Comparison of ENCODE assay signal across 17 cellular contexts in the genomic region with DNA sequence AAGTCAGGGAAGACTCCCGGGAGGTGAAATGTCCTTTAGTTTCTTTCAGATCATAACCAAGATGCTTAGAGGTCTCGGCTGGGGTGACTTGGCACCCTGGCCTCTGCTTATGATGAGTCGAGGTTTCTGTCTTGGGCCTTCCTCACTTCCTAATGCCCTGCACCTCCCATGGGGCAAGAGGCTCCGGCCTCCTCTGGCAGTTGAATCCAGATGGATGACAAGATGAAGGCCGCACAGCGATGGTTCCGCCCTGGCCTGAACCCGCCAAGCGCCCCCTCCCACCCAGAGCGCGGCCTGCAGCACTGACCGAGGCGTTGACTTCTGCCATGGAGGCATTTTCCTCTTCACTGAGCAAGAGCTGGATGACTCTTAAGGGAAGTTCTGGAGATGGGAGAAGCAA. TPM values are rescaled to one million over a fixed set of nuclear protein-coding genes. Genes with fewer than 3 reads are reported as not detected.
A peak's percentile ranks its signal among the peaks of the same experiment; 100 is the strongest.
DNase-seq lines count a peak whose midpoint lies in the region; ATAC-seq and TF ChIP-seq lines count a peak whose summit lies in the region.
"Had no signal": no experiment of that assay in that cellular context is flagged by ENCODE, and none has a peak within 500 bp of the region (broad histone marks: within the 10 kb centered on the region; RNA-seq: fewer than 3 reads in every experiment).

No MANE protein-coding gene starts in this region.

- H3K4me3 ChIP-seq in lower lobe of right lung (no peak overlapping the region), aorta (ENCODE audit: low read length in 2 of 2) (no peak overlapping the region), uterus (no peak overlapping the region)
- H3K4me3 ChIP-seq: BLaER1, GM23338 had no signal

- no peak for TF ChIP-seq CTCF in lower lobe of right lung (IDR thresholded peaks at IDR 0.05)
- TF ChIP-seq CTCF in uterus (IDR thresholded peaks at IDR 0.05) = no peak

- intact Hi-C loops in lower lobe of right lung (cut with DNase I) (no loop called here), aorta (cut with DNase I) (no loop called here), uterus (cut with DNase I; ENCODE audit: low total_unique reads) (no loop called here)

- peaks cover 2% of the 10 kb centered on the region for H3K27me3 ChIP-seq in lower lobe of right lung (ENCODE audit: low read depth)
- peaks cover 0 to 2% of the 10 kb centered on the region in 2 donors for H3K27me3 ChIP-seq in aorta (ENCODE audit: control insufficient read depth in 1 of 2, insufficient read depth in 2 of 2, low read length in 1 of 2)
- H3K27me3 ChIP-seq in uterus = no peaks in the 10 kb centered on the region
- H3K27me3 ChIP-seq: BLaER1 had no signal

- no peak for TF ChIP-seq POLR2A in uterus (IDR thresholded peaks at IDR 0.05)

- H3K27ac ChIP-seq in KOPT-K1 (ENCODE audit: low read depth, low read length, poor library complexity, severe bottlenecking) (peak overlapping the region; percentile 63), lower lobe of right lung (peak overlapping the region; percentile 69), aorta (ENCODE audit: low read depth in 1 of 2, low read length in 2 of 2) (no peak overlapping the region), uterus (no peak overlapping the region)
- H3K27ac ChIP-seq: 22Rv1, BLaER1 had no signal

- H3K4me1 ChIP-seq in lower lobe of right lung (peaks cover 11% of the 10 kb centered on the region), aorta (ENCODE audit: control insufficient read depth in 1 of 2, insufficient read depth in 2 of 2, low read length in 2 of 2) (no peaks in the 10 kb centered on the region), uterus (no peaks in the 10 kb centered on the region)

- H3K36me3 ChIP-seq in KOPT-K1 (ENCODE audit: insufficient read depth, low read length) (no peaks in the 10 kb centered on the region; the same call in 1 of the 2 replicates), lower lobe of right lung (no peaks in the 10 kb centered on the region), aorta (ENCODE audit: control insufficient read depth in 1 of 2, insufficient read depth in 2 of 2, low read length in 1 of 2) (no peaks in the 10 kb centered on the region), uterus (no peaks in the 10 kb centered on the region)
- H3K36me3 ChIP-seq: BLaER1 had no signal

- ATAC-seq in lower lobe of right lung = no peak
- ATAC-seq in aorta (ENCODE audit: low FRiP score) = no peak

- 91 to 95% methylated on average over 13 of the region's 13 CpGs for WGBS in aorta, 2 donors

- peak; percentile 42 for DNase-seq in NCI-H146 (lab: John Stamatoyannopoulos, UW)
- no peak for DNase-seq in NCI-H146 treated with DMSO at 0.1 percent for 48 hours (lab: John Stamatoyannopoulos, UW; ENCODE audit: unreplicated experiment)
- no peak for DNase-seq in lower lobe of right lung
- peak; percentile 40 to 61 for DNase-seq in aorta
- no peak for DNase-seq in stimulated activated CD8-positive, alpha-beta memory T cell treated with anti-CD3 and anti-CD28 coated beads, Interleukin-4, amount 100 ng/mL, for 48 hours
- DNase-seq in uterus = no peak
- DNase-seq: AML-193; CD4-positive, CD25-positive, alpha-beta regulatory T cell; DMS79; H9; IMR-90 had no signal

- H3K9me3 ChIP-seq in KOPT-K1 (ENCODE audit: insufficient read depth, low read length, poor library complexity, severe bottlenecking) (no peaks in the 10 kb centered on the region), lower lobe of right lung (no peaks in the 10 kb centered on the region), aorta (ENCODE audit: control insufficient read depth, low read length) (no peaks in the 10 kb centered on the region), uterus (no peaks in the 10 kb centered on the region)
- H3K9me3 ChIP-seq: BLaER1 had no signal

RNA-seq across cellular contexts. Expression of a gene that starts 31.3 kb away (rescaled TPM):
- total RNA-seq in lower lobe of right lung (14.3 TPM), aorta (10 to 100 TPM in 1 of 2 donors, 1 to 10 TPM in 1; 4.5 to 17.8 TPM), uterus (10 to 100 TPM in 1 of 4 donors, 1 to 10 TPM in 2, under 1 TPM in 1; 0.29 to 17.6 (median 4.4) TPM)
- 10 to 100 TPM in 1 of 2 donors, 1 to 10 TPM in 1; 2.9 to 17.7 TPM for polyA plus RNA-seq in aorta
- total RNA-seq: GM23338, H9, IMR-90 had no signal

RNA-seq across cellular contexts. Expression of a gene that starts 59.7 kb away (rescaled TPM):
- total RNA-seq in lower lobe of right lung (7.9 TPM), aorta (under 1 TPM in 1 of 2 donors, not detected in 1; 0.06 TPM), uterus (1 to 10 TPM in 1 of 4 donors, under 1 TPM in 3; 0.26 to 1.0 (median 0.30) TPM)
- under 1 TPM; 0.08 to 0.25 TPM for polyA plus RNA-seq in aorta
- total RNA-seq: A673; CD4-positive, CD25-positive, alpha-beta regulatory T cell; HT-29; IMR-90 had no signal
- polyA plus RNA-seq: CD4-positive, CD25-positive, alpha-beta regulatory T cell; IMR-90 had no signal

Comparison
In these comparisons a context has a peak if more than half of its experiments do, and no peak if none do; other contexts are left out.
1. DNase-seq: peak in NCI-H146 (single experiment) and aorta (2 of 2); none in NCI-H146 treated with DMSO at 0.1 percent for 48 hours (single experiment), lower lobe of right lung (single experiment), stimulated activated CD8-positive, alpha-beta memory T cell treated with anti-CD3 and anti-CD28 coated beads, Interleukin-4, amount 100 ng/mL, for 48 hours (single experiment) and uterus (0 of 2).
2. H3K27ac ChIP-seq: peak in KOPT-K1 (single experiment) and lower lobe of right lung (single experiment); none in aorta (0 of 2) and uterus (0 of 2).